Comparison of ENCODE assay signal across 15 cellular contexts in the genomic region with DNA sequence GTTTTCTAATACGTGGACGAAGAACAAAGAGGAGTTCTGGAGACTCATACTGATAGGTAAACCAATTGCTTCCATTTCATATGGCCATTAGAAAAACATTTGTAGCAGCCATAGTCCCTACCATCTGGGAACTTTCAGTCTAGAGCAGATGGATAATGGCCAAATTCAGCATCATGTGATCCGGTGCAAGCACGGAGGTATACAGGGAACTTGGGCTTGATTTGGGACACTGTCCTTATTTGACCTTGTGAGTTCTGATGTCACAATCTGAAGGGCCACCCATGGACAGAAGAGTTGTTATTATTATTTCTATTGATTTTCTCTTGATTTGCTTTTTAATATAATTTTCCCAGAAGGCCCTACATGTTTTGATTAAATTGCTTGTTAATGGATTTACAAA.
DNase-seq lines count a peak whose midpoint lies in the region; ATAC-seq and TF ChIP-seq lines count a peak whose summit lies in the region.
"Had no signal": no experiment of that assay in that cellular context is flagged by ENCODE, and none has a peak within 500 bp of the region (broad histone marks: within the 10 kb centered on the region; RNA-seq: fewer than 3 reads in every experiment).

No MANE protein-coding gene starts in this region.

- no peak overlapping the region for H3K18ac ChIP-seq in H9 (ENCODE audit: insufficient read length, low read depth, low read length)

- H3K4me1 ChIP-seq in right atrium auricular region (peaks cover 0 to 28% of the 10 kb centered on the region in 2 donors), heart right ventricle (peaks cover 7 to 46% (median 26%) of the 10 kb centered on the region in 9 donors), H9 (ENCODE audit: insufficient read depth, low read length) (peaks cover 3% of the 10 kb centered on the region; the same call in 1 of the 2 replicates)

- H3K23ac ChIP-seq in H9 (ENCODE audit: insufficient read length, low read depth, low read length) = no peak overlapping the region

- no peak overlapping the region for H2BK20ac ChIP-seq in H9 (ENCODE audit: low read depth, low read length, poor library complexity, severe bottlenecking)

- H3K79me2 ChIP-seq in H9 (ENCODE audit: insufficient read depth, low read length) = peaks cover 1% of the 10 kb centered on the region; the same call in 1 of the 2 replicates

- H3K27ac Mint-ChIP-seq in T-helper 17 cell (peak overlapping the region; percentile 35), neural crest cell (ENCODE audit: unreplicated experiment) (no peak overlapping the region), H9 (no peak overlapping the region)
- H3K27ac Mint-ChIP-seq: CD14-positive monocyte; CD8-positive, alpha-beta T cell had no signal

- no peak overlapping the region for H2BK12ac ChIP-seq in H9 (ENCODE audit: insufficient read length, low read depth, low read length)

- no peak for DNase-seq in Right ventricle myocardium inferior (ENCODE audit: missing footprints)
- no peak for DNase-seq in right atrium auricular region (ENCODE audit: low spot score)
- DNase-seq in T-helper 17 cell = no peak
- no peak for DNase-seq in heart right ventricle
- no peak for DNase-seq in neural crest cell (ENCODE audit: low read depth, low spot score)
- no peak for DNase-seq in NCI-H128 (lab: John Stamatoyannopoulos, UW; ENCODE audit: unreplicated experiment)
- DNase-seq in GM19240 (ENCODE audit: insufficient read length, low spot score) = no peak
- no peak for DNase-seq in H9
- DNase-seq: CD8-positive, alpha-beta T cell; COR-L47; DMS53; GM23248 had no signal

- no peak overlapping the region for H2BK5ac ChIP-seq in H9 (ENCODE audit: insufficient read length, low read length)

- no peaks in the 10 kb centered on the region for H4K20me1 ChIP-seq in H9 (ENCODE audit: control insufficient read depth, insufficient read depth, insufficient read length)

- H3K9me3 ChIP-seq in right atrium auricular region (no peaks in the 10 kb centered on the region), T-helper 17 cell (ENCODE audit: control insufficient read depth, low read length, poor library complexity, severe bottlenecking) (no peaks in the 10 kb centered on the region), heart right ventricle (peaks cover 0 to 12% (median 0%) of the 10 kb centered on the region in 11 donors), H9 (ENCODE audit: control insufficient read depth, low read depth, low read length) (no peaks in the 10 kb centered on the region)

- intact Hi-C loops in Right ventricle myocardium inferior (cut with DNase I) = loop anchor here (10.0 kb wide), 1 partner anchor 244 kb away; a partner anchor contains a TSS
- intact Hi-C loops in heart right ventricle (cut with DNase I) = loop anchor here in 3 of 10 donors (10.0 kb wide), 2 partner anchors 156 to 214 kb away; a partner anchor contains a TSS

- H4K8ac ChIP-seq in H9 (replicated peaks; ENCODE audit: insufficient read length, low read depth, low read length) = no peak overlapping the region

- no peaks in the 10 kb centered on the region for H3K27me3 Mint-ChIP-seq in T-helper 17 cell
- H3K27me3 Mint-ChIP-seq in neural crest cell (ENCODE audit: low read depth) = no peaks in the 10 kb centered on the region
- H3K27me3 Mint-ChIP-seq in H9 (ENCODE audit: low read depth) = no peaks in the 10 kb centered on the region

- H3K14ac ChIP-seq in H9 (ENCODE audit: insufficient read depth, low read length) = no peak overlapping the region

- H2AK5ac ChIP-seq in H9 (ENCODE audit: insufficient read length, low read length) = no peak overlapping the region

- H3K27me3 ChIP-seq in right atrium auricular region = no peaks in the 10 kb centered on the region
- no peaks in the 10 kb centered on the region for H3K27me3 ChIP-seq in heart right ventricle
- H3K27me3 ChIP-seq in H9 (ENCODE audit: insufficient read depth, low read length) = no peaks in the 10 kb centered on the region

- no peaks in the 10 kb centered on the region for H3K36me3 Mint-ChIP-seq in T-helper 17 cell (ENCODE audit: low read depth)
- H3K36me3 Mint-ChIP-seq in neural crest cell (ENCODE audit: low read depth) = peaks cover 73% of the 10 kb centered on the region
- H3K36me3 Mint-ChIP-seq in H9 (ENCODE audit: insufficient read depth in 1 of 3, low read depth in 3 of 3) = peaks cover 39 to 57% (median 51%) of the 10 kb centered on the region in 3 experiments

- H3K4me3 Mint-ChIP-seq in T-helper 17 cell = no peak overlapping the region
- peak overlapping the region; percentile 12 for H3K4me3 Mint-ChIP-seq in neural crest cell
- no peak overlapping the region for H3K4me3 Mint-ChIP-seq in H9
- H3K4me3 Mint-ChIP-seq: CD14-positive monocyte; CD8-positive, alpha-beta T cell had no signal

- H3K4me3 ChIP-seq in right atrium auricular region (no peak overlapping the region), heart right ventricle (no peak overlapping the region)
- H3K4me3 ChIP-seq: GM23248 had no signal

- H3K36me3 ChIP-seq in right atrium auricular region = peaks cover 4% of the 10 kb centered on the region
- peaks cover 0 to 35% (median 0%) of the 10 kb centered on the region in 9 donors for H3K36me3 ChIP-seq in heart right ventricle

- H2BK120ac ChIP-seq in H9 (ENCODE audit: low read depth, low read length, poor library complexity, severe bottlenecking) = no peak overlapping the region

- H3K4me1 Mint-ChIP-seq in T-helper 17 cell (peaks cover 27% of the 10 kb centered on the region), neural crest cell (peaks cover 21% of the 10 kb centered on the region), H9 (peaks cover 14 to 15% of the 10 kb centered on the region in 2 experiments)

- TF ChIP-seq CTCF in right atrium auricular region (IDR thresholded peaks at IDR 0.05) = no peak
- TF ChIP-seq CTCF in heart right ventricle (IDR thresholded peaks at IDR 0.05) = no peak
- no peak for TF ChIP-seq CTCF in neural crest cell (conservative IDR thresholded peaks at IDR 0.05)
- TF ChIP-seq CTCF in H9 (conservative IDR thresholded peaks at IDR 0.05) = no peak

- no peak overlapping the region for H3T11ph ChIP-seq in H9 (ENCODE audit: low read length)

- no peak overlapping the region for H3K9ac ChIP-seq in H9 (ENCODE audit: extremely low read depth, insufficient read length, low read length)
- H3K9ac ChIP-seq: GM23248 had no signal

- ATAC-seq in Right ventricle myocardium inferior (peak; percentile 72), T-helper 17 cell (no peak), heart right ventricle (peak in 7 of 8 donors; percentile 59 to 87 (median 66))
- ATAC-seq: CD8-positive, alpha-beta T cell had no signal

- 31 to 39% methylated on average over 4 of the region's 4 CpGs for WGBS in heart right ventricle, 2 donors
- WGBS in H9 (ENCODE audit: extremely low coverage, insufficient read length, low lambda C conversion rate) = no CpG with 5 or more reads among the region's 4 CpGs

- peaks cover 5% of the 10 kb centered on the region for H3K79me1 ChIP-seq in H9 (ENCODE audit: insufficient read depth, low read depth, low read length, poor library complexity, severe bottlenecking)

- H3K9me3 Mint-ChIP-seq in neural crest cell (peaks cover 9% of the 10 kb centered on the region), H9 (peaks cover 0 to 7% of the 10 kb centered on the region in 2 experiments; a peak in 2 of 5 replicates)
- H3K9me3 Mint-ChIP-seq: CD8-positive, alpha-beta T cell had no signal

- H3K23me2 ChIP-seq in H9 (ENCODE audit: insufficient read length, low read depth, low read length, poor library complexity, severe bottlenecking) = peaks cover 6% of the 10 kb centered on the region

- H3K4ac ChIP-seq in H9 (ENCODE audit: low read depth, low read length) = no peak overlapping the region

- no peak overlapping the region for H3K27ac ChIP-seq in right atrium auricular region
- peak overlapping the region in 1 of 10 donors; percentile 13 for H3K27ac ChIP-seq in heart right ventricle
- no peak overlapping the region for H3K27ac ChIP-seq in H9 (ENCODE audit: insufficient read length, low read depth, low read length)
- H3K27ac ChIP-seq: 22Rv1, GM23248, HL-60 had no signal

- H4K91ac ChIP-seq in H9 (ENCODE audit: insufficient read length, low read depth, low read length) = no peak overlapping the region

- no peak overlapping the region for H4K5ac ChIP-seq in H9 (ENCODE audit: insufficient read length, low read depth, low read length)

- H2AFZ ChIP-seq in H9 (ENCODE audit: low read length) = no peak overlapping the region
- H2AFZ ChIP-seq: GM23248 had no signal

- H2BK15ac ChIP-seq in H9 (ENCODE audit: low read depth, low read length) = no peak overlapping the region

- no peak overlapping the region for H3K4me2 ChIP-seq in H9 (ENCODE audit: insufficient read depth, insufficient read length, low read length)

- H3K56ac ChIP-seq in H9 (ENCODE audit: insufficient read length, low read depth, low read length) = no peak overlapping the region
